23 cellular contexts compared by ENCODE assay signal in the genomic region with DNA sequence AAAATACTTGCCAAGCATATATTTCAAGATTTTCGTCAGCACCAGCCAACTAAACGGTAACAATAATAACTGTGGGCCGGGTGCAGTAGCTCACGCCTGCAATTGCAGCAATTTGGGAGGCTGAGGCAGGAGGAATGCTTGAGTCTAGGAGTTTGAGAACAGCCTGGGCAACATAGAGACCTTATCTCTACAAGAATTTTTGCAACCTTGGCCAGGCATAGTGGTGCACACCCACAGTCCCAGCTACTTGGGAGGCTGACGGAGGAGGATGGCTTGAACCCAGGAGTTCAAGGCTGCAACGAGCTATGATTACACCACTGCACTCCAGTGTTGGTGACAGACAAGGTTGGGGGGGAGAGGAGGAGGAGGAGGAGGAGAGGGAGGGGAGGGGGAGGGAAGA.
DNase-seq lines count a peak whose midpoint lies in the region; ATAC-seq and TF ChIP-seq lines count a peak whose summit lies in the region.
"Had no signal": no experiment of that assay in that cellular context is flagged by ENCODE, and none has a peak within 500 bp of the region (broad histone marks: within the 10 kb centered on the region; RNA-seq: fewer than 3 reads in every experiment).

No MANE protein-coding gene starts in this region.

- no peak for TF ChIP-seq POLR2A in testis (IDR thresholded peaks at IDR 0.05)

- H3K27me3 ChIP-seq in right cardiac atrium (ENCODE audit: control insufficient read depth, insufficient read depth) (no peaks in the 10 kb centered on the region), testis (no peaks in the 10 kb centered on the region)
- H3K27me3 ChIP-seq: BLaER1 treated with 17β-estradiol and CSF1 and Interleukin-3, amounts not matched to agents 10 nM and 100 nM had no signal

- H3K36me3 ChIP-seq in testis (ENCODE audit: low read depth, missing control alignments), result no peaks in the 10 kb centered on the region

- H3K4me1 ChIP-seq in right cardiac atrium (ENCODE audit: control insufficient read depth, insufficient read depth, low read length), result no peaks in the 10 kb centered on the region
- H3K4me1 ChIP-seq in testis, result peaks cover 18% of the 10 kb centered on the region
- H3K4me1 ChIP-seq: A549; BLaER1 treated with 17β-estradiol and CSF1 and Interleukin-3, amounts not matched to agents 10 nM and 100 nM had no signal

- DNase-seq in right cardiac atrium (peak in 2 of 3 donors; percentile 43 to 65), cardiac septum (ENCODE audit: low spot score) (no peak), posterior vena cava (ENCODE audit: low spot score) (peak; percentile 32), testis (peak; percentile 69), CD1c-positive myeloid dendritic cell (ENCODE audit: extremely low spot score) (no peak)
- no peak for DNase-seq in activated CD8-positive, alpha-beta memory T cell treated with anti-CD3 and anti-CD28 coated beads, Interleukin-2, amount 50 U/mL, for 4 hours
- DNase-seq: AML-193; CD4-positive, alpha-beta memory T cell; CD4-positive, CD25-positive, alpha-beta regulatory T cell; CD8-positive, alpha-beta memory T cell; COR-L47; DMS 273 treated with DMSO at 0.1 percent for 48 hours; DMS153; DMS53; DMS79; DND-41; EL; GDM1 had no signal

- ATAC-seq in right cardiac atrium, result peak; percentile 47 to 68
- ATAC-seq: A549, GM12878 had no signal

- intact Hi-C loops in right cardiac atrium (cut with DNase I) (no loop called here), cardiac septum (cut with DNase I) (no loop called here), posterior vena cava (cut with DNase I) (no loop called here), testis (cut with DNase I; ENCODE audit: low total_unique reads) (no loop called here)

- H3K9me3 ChIP-seq in right cardiac atrium (ENCODE audit: control insufficient read depth, low read length) (no peaks in the 10 kb centered on the region), testis (no peaks in the 10 kb centered on the region)
- H3K9me3 ChIP-seq: A549 had no signal

- H3K27ac ChIP-seq in right cardiac atrium (ENCODE audit: low read length) (no peak overlapping the region), testis (no peak overlapping the region)
- H3K27ac ChIP-seq: 22Rv1; A549; BLaER1 treated with 17β-estradiol and CSF1 and Interleukin-3, amounts not matched to agents 10 nM and 100 nM; C4-2B had no signal

- WGBS in right cardiac atrium, result 64% methylated on average over 6 of the region's 6 CpGs
- 24 to 54% methylated on average over 5 to 6 of the region's 6 CpGs for WGBS in testis, 2 donors

- no peak overlapping the region for H3K4me3 ChIP-seq in right cardiac atrium (ENCODE audit: low read length)
- H3K4me3 ChIP-seq in testis, result no peak overlapping the region
- H3K4me3 ChIP-seq: A549; BLaER1 treated with 17β-estradiol and CSF1 and Interleukin-3, amounts not matched to agents 10 nM and 100 nM; GM12878 had no signal

- no peak for TF ChIP-seq CTCF in testis (IDR thresholded peaks at IDR 0.05)

Comparison
In these comparisons a context has a peak if more than half of its experiments do, and no peak if none do; other contexts are left out.
1. DNase-seq: peak in right cardiac atrium (2 of 3), posterior vena cava (single experiment) and testis (single experiment); none in cardiac septum (single experiment), CD1c-positive myeloid dendritic cell (single experiment) and activated CD8-positive, alpha-beta memory T cell treated with anti-CD3 and anti-CD28 coated beads, Interleukin-2, amount 50 U/mL, for 4 hours (single experiment).